ENCODE assay signal across 1 cellular context in genomic region chr13:101447852-101448251, GRCh38.
TF ChIP-seq lines count a peak whose summit lies in the region.

No MANE protein-coding gene starts in this region.

TF ChIP-seq in A549, 52 proteins besides CTCF, POLR2A, EP300 and RAD21:
- TF ChIP-seq, protein P1, sequence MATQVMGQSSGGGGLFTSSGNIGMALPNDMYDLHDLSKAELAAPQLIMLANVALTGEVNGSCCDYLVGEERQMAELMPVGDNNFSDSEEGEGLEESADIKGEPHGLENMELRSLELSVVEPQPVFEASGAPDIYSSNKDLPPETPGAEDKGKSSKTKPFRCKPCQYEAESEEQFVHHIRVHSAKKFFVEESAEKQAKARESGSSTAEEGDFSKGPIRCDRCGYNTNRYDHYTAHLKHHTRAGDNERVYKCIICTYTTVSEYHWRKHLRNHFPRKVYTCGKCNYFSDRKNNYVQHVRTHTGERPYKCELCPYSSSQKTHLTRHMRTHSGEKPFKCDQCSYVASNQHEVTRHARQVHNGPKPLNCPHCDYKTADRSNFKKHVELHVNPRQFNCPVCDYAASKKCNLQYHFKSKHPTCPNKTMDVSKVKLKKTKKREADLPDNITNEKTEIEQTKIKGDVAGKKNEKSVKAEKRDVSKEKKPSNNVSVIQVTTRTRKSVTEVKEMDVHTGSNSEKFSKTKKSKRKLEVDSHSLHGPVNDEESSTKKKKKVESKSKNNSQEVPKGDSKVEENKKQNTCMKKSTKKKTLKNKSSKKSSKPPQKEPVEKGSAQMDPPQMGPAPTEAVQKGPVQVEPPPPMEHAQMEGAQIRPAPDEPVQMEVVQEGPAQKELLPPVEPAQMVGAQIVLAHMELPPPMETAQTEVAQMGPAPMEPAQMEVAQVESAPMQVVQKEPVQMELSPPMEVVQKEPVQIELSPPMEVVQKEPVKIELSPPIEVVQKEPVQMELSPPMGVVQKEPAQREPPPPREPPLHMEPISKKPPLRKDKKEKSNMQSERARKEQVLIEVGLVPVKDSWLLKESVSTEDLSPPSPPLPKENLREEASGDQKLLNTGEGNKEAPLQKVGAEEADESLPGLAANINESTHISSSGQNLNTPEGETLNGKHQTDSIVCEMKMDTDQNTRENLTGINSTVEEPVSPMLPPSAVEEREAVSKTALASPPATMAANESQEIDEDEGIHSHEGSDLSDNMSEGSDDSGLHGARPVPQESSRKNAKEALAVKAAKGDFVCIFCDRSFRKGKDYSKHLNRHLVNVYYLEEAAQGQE (IDR thresholded peaks at IDR 0.05), result peak; percentile 58; the same call in 1 of the 2 replicates
- no peak for TF ChIP-seq PHF8 (IDR thresholded peaks at IDR 0.05; ENCODE audit: borderline replicate concordance, low read depth)
- TF ChIP-seq CHD2 (IDR thresholded peaks at IDR 0.05; ENCODE audit: low read length, partially characterized antibody), result no peak
